Comparison of ENCODE assay signal across 10 cellular contexts in genomic region chr2:159617651-159618050, GRCh38. TPM values are rescaled to one million over a fixed set of nuclear protein-coding genes. Genes with fewer than 3 reads are reported as not detected.
A peak's percentile ranks its signal among the peaks of the same experiment; 100 is the strongest.
DNase-seq lines count a peak whose midpoint lies in the region; ATAC-seq and TF ChIP-seq lines count a peak whose summit lies in the region.
"Had no signal": no experiment of that assay in that cellular context is flagged by ENCODE, and none has a peak within 500 bp of the region (broad histone marks: within the 10 kb centered on the region; RNA-seq: fewer than 3 reads in every experiment).

No MANE protein-coding gene starts in this region.

- no peaks in the 10 kb centered on the region for H3K27me3 Mint-ChIP-seq in Caco-2 (ENCODE audit: insufficient read depth, unreplicated experiment)

- BruUV-seq in Caco-2 (replicated peaks; lab: Mats Ljungman, UMichigan) = no TSS peak

- POLR2A ChIA-PET in Caco-2 (lab: Charles Lee) = no interaction called here

- H3K4me1 ChIP-seq in Caco-2 = 0 out of 2 replicates have a peak, but pooled peaks cover 3% of the 10 kb centered on the region

- TF ChIP-seq CTCF in Caco-2 (IDR thresholded peaks at IDR 0.05; ENCODE audit: insufficient read depth in 1 of 2, low read depth in 1 of 2, low read length in 1 of 2, severe bottlenecking in 1 of 2, unreplicated experiment in 1 of 2) (no peak), astrocyte of the spinal cord (IDR thresholded peaks at IDR 0.05; ENCODE audit: low read depth, low read length) (no peak)

- no peak overlapping the region for H3K27ac Mint-ChIP-seq in Caco-2 (ENCODE audit: unreplicated experiment)
- H3K27ac Mint-ChIP-seq: activated T-helper 2 cell treated with anti-CD3 and anti-CD28 coated beads, Interferon-gamma antibody, Interleukin-2, Interleukin-4, amounts not matched to agents 10 μg/mL and 5 μg/mL and 100 μg/mL, durations not matched to agents 14 hours and 24 hours and 36 hours had no signal

- in situ Hi-C loops in astrocyte of the spinal cord (cut with HindIII; ENCODE audit: low sequenced_read_pairs) = no loop called here

- H3K4me3 ChIP-seq in Caco-2 (ENCODE audit: low read depth, low read length) = no peak overlapping the region
- H3K4me3 ChIP-seq in astrocyte of the spinal cord (ENCODE audit: low read depth, low read length) = peak overlapping the region; percentile 1

- DNase-seq in Caco-2 (no peak), NCI-H1694 (lab: John Stamatoyannopoulos, UW) (peak; percentile 65), astrocyte of the spinal cord (ENCODE audit: low read depth, low spot score) (peak; percentile 24), midbrain (lab: John Stamatoyannopoulos, UW) (peak; percentile 19)
- DNase-seq in NK-92 treated with Interleukin-12 subunit alpha and Interleukin-12 subunit beta, amount 100 ng/mL, for 24 hours (lab: John Stamatoyannopoulos, UW) = no peak
- DNase-seq in stimulated activated naive CD4-positive, alpha-beta T cell (lab: John Stamatoyannopoulos, UW) = no peak
- DNase-seq in stimulated activated naive CD4-positive, alpha-beta T cell treated with Interleukin-2 at 50 U/mL for 16 hours (lab: John Stamatoyannopoulos, UW) = no peak
- DNase-seq: occipital lobe had no signal

- no peaks in the 10 kb centered on the region for H3K9me3 Mint-ChIP-seq in Caco-2 (ENCODE audit: unreplicated experiment)
- H3K9me3 Mint-ChIP-seq: activated T-helper 2 cell treated with anti-CD3 and anti-CD28 coated beads, Interferon-gamma antibody, Interleukin-2, Interleukin-4, amounts not matched to agents 10 μg/mL and 5 μg/mL and 100 μg/mL, durations not matched to agents 14 hours and 24 hours and 36 hours had no signal

- intact Hi-C loops in Caco-2 (cut with micrococcal nuclease; ENCODE audit: unreplicated experiment) = no loop called here

- H3K36me3 ChIP-seq in Caco-2 (ENCODE audit: control insufficient read depth, insufficient read depth, low read length) = no peaks in the 10 kb centered on the region

- peaks cover 20% of the 10 kb centered on the region for H3K36me3 Mint-ChIP-seq in Caco-2 (ENCODE audit: insufficient read depth, unreplicated experiment)

- H3K27me3 ChIP-seq in Caco-2 (replicated peaks; ENCODE audit: control insufficient read depth, insufficient read depth, low read length) = no peaks in the 10 kb centered on the region

- H3K4me3 Mint-ChIP-seq in Caco-2 (ENCODE audit: unreplicated experiment) = peak overlapping the region; percentile 86

- no peaks in the 10 kb centered on the region for H3K9me3 ChIP-seq in Caco-2

- CTCF ChIA-PET in Caco-2 (lab: Charles Lee) = no interaction called here

- peaks cover 15% of the 10 kb centered on the region for H3K4me1 Mint-ChIP-seq in Caco-2 (ENCODE audit: low read depth, unreplicated experiment)

- ATAC-seq in GM18907 (IDR thresholded peaks at IDR 0.05; ENCODE audit: unreplicated experiment) = no peak

RNA-seq across cellular contexts. Expression of gene BAZ2B, which starts 1.3 kb away (rescaled TPM):
- 32.9 and 34.6 TPM in 2 replicates for total RNA-seq in Caco-2 (2022)

Comparison
In these comparisons a context has a peak if more than half of its experiments do, and no peak if none do; other contexts are left out.
1. DNase-seq: peak in NCI-H1694 (single experiment), astrocyte of the spinal cord (single experiment) and midbrain (single experiment); none in Caco-2 (0 of 2), NK-92 treated with Interleukin-12 subunit alpha and Interleukin-12 subunit beta, amount 100 ng/mL, for 24 hours (single experiment), stimulated activated naive CD4-positive, alpha-beta T cell (0 of 6) and stimulated activated naive CD4-positive, alpha-beta T cell treated with Interleukin-2 at 50 U/mL for 16 hours (single experiment).